ENCODE assay signal across 1 cellular context in genomic region chr19:9406798-9407352, GRCh38.
TF ChIP-seq lines count a peak whose summit lies in the region.

No MANE protein-coding gene starts in this region.

TF ChIP-seq in K562, 482 proteins besides CTCF, POLR2A, EP300 and RAD21 (continued from another document and continues in another):
- TF ChIP-seq, protein P1, sequence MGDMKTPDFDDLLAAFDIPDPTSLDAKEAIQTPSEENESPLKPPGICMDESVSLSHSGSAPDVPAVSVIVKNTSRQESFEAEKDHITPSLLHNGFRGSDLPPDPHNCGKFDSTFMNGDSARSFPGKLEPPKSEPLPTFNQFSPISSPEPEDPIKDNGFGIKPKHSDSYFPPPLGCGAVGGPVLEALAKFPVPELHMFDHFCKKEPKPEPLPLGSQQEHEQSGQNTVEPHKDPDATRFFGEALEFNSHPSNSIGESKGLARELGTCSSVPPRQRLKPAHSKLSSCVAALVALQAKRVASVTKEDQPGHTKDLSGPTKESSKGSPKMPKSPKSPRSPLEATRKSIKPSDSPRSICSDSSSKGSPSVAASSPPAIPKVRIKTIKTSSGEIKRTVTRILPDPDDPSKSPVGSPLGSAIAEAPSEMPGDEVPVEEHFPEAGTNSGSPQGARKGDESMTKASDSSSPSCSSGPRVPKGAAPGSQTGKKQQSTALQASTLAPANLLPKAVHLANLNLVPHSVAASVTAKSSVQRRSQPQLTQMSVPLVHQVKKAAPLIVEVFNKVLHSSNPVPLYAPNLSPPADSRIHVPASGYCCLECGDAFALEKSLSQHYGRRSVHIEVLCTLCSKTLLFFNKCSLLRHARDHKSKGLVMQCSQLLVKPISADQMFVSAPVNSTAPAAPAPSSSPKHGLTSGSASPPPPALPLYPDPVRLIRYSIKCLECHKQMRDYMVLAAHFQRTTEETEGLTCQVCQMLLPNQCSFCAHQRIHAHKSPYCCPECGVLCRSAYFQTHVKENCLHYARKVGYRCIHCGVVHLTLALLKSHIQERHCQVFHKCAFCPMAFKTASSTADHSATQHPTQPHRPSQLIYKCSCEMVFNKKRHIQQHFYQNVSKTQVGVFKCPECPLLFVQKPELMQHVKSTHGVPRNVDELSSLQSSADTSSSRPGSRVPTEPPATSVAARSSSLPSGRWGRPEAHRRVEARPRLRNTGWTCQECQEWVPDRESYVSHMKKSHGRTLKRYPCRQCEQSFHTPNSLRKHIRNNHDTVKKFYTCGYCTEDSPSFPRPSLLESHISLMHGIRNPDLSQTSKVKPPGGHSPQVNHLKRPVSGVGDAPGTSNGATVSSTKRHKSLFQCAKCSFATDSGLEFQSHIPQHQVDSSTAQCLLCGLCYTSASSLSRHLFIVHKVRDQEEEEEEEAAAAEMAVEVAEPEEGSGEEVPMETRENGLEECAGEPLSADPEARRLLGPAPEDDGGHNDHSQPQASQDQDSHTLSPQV (IDR thresholded peaks at IDR 0.05): no peak
- TF ChIP-seq ARHGAP35 (IDR thresholded peaks at IDR 0.05; ENCODE audit: partially characterized antibody) (no peak), NR2C1 (IDR thresholded peaks at IDR 0.05) (peak; percentile 96), NR2C1 (tag; IDR thresholded peaks at IDR 0.05) (peak; percentile 97), E4F1 (CRISPR knock-in tag; IDR thresholded peaks at IDR 0.05; ENCODE audit: borderline replicate concordance) (no peak), ZEB2 (IDR thresholded peaks at IDR 0.05) (no peak), ZKSCAN8 (CRISPR knock-in tag; IDR thresholded peaks at IDR 0.05) (no peak), ZSCAN32 (CRISPR knock-in tag; IDR thresholded peaks at IDR 0.05) (no peak), RBM17 (IDR thresholded peaks at IDR 0.05; ENCODE audit: borderline replicate concordance, low read depth, low read length) (no peak), NFIC (IDR thresholded peaks at IDR 0.05) (no peak), HNRNPLL (IDR thresholded peaks at IDR 0.05; ENCODE audit: low read depth, low read length, poor library complexity, severe bottlenecking) (no peak), SIN3A (IDR thresholded peaks at IDR 0.05; ENCODE audit: borderline replicate concordance in 2 of 2, control insufficient read depth in 1 of 2, low read depth in 2 of 2, low read length in 2 of 2) (0 out of 4 replicates have a peak, but pooled peaks of 1 of the 2 experiments have one; percentile 18), HNRNPH1 (optimal IDR thresholded peaks at IDR 0.05; ENCODE audit: low read depth, low read length) (no peak), U2AF1 (optimal IDR thresholded peaks at IDR 0.05; ENCODE audit: low read depth, low read length) (no peak), FOS (IDR thresholded peaks at IDR 0.05; ENCODE audit: extremely low read depth, insufficient read length) (no peak), HMGXB4 (CRISPR knock-in tag; IDR thresholded peaks at IDR 0.05) (peak; percentile 41; the same call in 1 of the 2 replicates), ZNF175 (CRISPR knock-in tag; IDR thresholded peaks at IDR 0.05; ENCODE audit: low read depth) (no peak), CREB3 (tag; conservative IDR thresholded peaks at IDR 0.05; ENCODE audit: low read depth) (no peak), NR1H2 (CRISPR knock-in tag; IDR thresholded peaks at IDR 0.05) (no peak), EHMT2 (IDR thresholded peaks at IDR 0.05) (peak; percentile 96), NFE2 (IDR thresholded peaks at IDR 0.05; ENCODE audit: low read depth) (no peak), USF2 (CRISPR knock-in tag; IDR thresholded peaks at IDR 0.05) (no peak), CTBP1 (IDR thresholded peaks at IDR 0.05; ENCODE audit: borderline replicate concordance) (peak; percentile 50; the same call in 1 of the 2 replicates)
- TF ChIP-seq, protein P2, sequence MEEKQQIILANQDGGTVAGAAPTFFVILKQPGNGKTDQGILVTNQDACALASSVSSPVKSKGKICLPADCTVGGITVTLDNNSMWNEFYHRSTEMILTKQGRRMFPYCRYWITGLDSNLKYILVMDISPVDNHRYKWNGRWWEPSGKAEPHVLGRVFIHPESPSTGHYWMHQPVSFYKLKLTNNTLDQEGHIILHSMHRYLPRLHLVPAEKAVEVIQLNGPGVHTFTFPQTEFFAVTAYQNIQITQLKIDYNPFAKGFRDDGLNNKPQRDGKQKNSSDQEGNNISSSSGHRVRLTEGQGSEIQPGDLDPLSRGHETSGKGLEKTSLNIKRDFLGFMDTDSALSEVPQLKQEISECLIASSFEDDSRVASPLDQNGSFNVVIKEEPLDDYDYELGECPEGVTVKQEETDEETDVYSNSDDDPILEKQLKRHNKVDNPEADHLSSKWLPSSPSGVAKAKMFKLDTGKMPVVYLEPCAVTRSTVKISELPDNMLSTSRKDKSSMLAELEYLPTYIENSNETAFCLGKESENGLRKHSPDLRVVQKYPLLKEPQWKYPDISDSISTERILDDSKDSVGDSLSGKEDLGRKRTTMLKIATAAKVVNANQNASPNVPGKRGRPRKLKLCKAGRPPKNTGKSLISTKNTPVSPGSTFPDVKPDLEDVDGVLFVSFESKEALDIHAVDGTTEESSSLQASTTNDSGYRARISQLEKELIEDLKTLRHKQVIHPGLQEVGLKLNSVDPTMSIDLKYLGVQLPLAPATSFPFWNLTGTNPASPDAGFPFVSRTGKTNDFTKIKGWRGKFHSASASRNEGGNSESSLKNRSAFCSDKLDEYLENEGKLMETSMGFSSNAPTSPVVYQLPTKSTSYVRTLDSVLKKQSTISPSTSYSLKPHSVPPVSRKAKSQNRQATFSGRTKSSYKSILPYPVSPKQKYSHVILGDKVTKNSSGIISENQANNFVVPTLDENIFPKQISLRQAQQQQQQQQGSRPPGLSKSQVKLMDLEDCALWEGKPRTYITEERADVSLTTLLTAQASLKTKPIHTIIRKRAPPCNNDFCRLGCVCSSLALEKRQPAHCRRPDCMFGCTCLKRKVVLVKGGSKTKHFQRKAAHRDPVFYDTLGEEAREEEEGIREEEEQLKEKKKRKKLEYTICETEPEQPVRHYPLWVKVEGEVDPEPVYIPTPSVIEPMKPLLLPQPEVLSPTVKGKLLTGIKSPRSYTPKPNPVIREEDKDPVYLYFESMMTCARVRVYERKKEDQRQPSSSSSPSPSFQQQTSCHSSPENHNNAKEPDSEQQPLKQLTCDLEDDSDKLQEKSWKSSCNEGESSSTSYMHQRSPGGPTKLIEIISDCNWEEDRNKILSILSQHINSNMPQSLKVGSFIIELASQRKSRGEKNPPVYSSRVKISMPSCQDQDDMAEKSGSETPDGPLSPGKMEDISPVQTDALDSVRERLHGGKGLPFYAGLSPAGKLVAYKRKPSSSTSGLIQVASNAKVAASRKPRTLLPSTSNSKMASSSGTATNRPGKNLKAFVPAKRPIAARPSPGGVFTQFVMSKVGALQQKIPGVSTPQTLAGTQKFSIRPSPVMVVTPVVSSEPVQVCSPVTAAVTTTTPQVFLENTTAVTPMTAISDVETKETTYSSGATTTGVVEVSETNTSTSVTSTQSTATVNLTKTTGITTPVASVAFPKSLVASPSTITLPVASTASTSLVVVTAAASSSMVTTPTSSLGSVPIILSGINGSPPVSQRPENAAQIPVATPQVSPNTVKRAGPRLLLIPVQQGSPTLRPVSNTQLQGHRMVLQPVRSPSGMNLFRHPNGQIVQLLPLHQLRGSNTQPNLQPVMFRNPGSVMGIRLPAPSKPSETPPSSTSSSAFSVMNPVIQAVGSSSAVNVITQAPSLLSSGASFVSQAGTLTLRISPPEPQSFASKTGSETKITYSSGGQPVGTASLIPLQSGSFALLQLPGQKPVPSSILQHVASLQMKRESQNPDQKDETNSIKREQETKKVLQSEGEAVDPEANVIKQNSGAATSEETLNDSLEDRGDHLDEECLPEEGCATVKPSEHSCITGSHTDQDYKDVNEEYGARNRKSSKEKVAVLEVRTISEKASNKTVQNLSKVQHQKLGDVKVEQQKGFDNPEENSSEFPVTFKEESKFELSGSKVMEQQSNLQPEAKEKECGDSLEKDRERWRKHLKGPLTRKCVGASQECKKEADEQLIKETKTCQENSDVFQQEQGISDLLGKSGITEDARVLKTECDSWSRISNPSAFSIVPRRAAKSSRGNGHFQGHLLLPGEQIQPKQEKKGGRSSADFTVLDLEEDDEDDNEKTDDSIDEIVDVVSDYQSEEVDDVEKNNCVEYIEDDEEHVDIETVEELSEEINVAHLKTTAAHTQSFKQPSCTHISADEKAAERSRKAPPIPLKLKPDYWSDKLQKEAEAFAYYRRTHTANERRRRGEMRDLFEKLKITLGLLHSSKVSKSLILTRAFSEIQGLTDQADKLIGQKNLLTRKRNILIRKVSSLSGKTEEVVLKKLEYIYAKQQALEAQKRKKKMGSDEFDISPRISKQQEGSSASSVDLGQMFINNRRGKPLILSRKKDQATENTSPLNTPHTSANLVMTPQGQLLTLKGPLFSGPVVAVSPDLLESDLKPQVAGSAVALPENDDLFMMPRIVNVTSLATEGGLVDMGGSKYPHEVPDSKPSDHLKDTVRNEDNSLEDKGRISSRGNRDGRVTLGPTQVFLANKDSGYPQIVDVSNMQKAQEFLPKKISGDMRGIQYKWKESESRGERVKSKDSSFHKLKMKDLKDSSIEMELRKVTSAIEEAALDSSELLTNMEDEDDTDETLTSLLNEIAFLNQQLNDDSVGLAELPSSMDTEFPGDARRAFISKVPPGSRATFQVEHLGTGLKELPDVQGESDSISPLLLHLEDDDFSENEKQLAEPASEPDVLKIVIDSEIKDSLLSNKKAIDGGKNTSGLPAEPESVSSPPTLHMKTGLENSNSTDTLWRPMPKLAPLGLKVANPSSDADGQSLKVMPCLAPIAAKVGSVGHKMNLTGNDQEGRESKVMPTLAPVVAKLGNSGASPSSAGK (IDR thresholded peaks at IDR 0.05): peak; percentile 87
- TF ChIP-seq, protein P3, sequence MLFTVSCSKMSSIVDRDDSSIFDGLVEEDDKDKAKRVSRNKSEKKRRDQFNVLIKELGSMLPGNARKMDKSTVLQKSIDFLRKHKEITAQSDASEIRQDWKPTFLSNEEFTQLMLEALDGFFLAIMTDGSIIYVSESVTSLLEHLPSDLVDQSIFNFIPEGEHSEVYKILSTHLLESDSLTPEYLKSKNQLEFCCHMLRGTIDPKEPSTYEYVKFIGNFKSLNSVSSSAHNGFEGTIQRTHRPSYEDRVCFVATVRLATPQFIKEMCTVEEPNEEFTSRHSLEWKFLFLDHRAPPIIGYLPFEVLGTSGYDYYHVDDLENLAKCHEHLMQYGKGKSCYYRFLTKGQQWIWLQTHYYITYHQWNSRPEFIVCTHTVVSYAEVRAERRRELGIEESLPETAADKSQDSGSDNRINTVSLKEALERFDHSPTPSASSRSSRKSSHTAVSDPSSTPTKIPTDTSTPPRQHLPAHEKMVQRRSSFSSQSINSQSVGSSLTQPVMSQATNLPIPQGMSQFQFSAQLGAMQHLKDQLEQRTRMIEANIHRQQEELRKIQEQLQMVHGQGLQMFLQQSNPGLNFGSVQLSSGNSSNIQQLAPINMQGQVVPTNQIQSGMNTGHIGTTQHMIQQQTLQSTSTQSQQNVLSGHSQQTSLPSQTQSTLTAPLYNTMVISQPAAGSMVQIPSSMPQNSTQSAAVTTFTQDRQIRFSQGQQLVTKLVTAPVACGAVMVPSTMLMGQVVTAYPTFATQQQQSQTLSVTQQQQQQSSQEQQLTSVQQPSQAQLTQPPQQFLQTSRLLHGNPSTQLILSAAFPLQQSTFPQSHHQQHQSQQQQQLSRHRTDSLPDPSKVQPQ (CRISPR knock-in tag; IDR thresholded peaks at IDR 0.05; ENCODE audit: borderline replicate concordance): no peak
- TF ChIP-seq, protein P4, sequence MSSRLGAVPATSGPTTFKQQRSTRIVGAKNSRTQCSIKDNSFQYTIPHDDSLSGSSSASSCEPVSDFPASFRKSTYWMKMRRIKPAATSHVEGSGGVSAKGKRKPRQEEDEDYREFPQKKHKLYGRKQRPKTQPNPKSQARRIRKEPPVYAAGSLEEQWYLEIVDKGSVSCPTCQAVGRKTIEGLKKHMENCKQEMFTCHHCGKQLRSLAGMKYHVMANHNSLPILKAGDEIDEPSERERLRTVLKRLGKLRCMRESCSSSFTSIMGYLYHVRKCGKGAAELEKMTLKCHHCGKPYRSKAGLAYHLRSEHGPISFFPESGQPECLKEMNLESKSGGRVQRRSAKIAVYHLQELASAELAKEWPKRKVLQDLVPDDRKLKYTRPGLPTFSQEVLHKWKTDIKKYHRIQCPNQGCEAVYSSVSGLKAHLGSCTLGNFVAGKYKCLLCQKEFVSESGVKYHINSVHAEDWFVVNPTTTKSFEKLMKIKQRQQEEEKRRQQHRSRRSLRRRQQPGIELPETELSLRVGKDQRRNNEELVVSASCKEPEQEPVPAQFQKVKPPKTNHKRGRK (tag; IDR thresholded peaks at IDR 0.05): no peak
